ENCODE assay signal across 13 cellular contexts in the genomic region with DNA sequence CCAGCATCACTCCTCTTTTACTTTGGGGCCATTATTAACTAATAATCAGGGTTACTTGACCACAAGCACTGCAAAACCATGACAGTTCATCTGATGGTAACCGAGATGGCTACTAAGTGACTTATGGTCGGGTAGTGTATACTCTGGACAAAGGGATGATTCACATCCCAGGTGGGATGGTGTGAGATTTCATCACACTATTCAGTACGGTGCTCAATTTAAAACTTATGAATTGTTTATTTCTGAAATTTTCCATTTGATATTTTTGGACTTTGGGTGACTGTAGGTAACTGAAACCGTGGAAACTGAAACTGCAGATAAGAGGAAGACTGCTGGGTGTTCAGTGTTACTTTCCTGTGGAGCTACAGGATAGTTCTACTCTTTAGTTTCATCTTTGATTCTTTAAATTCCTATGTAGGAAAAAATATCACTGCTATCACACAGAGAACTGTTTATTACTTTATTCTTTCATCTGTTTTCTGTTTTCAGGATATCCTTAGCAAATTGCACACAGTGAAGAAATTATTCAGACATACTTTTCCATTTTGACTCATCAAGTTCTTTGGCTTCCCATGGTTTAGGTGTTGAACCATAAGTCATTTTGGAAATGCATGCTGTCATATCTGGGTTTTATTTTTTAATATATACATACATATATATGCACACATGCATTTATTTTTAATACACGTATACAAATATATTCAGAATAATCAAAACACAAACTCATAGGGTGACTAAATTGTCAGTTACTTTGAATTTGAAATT. TPM values are rescaled to one million over a fixed set of nuclear protein-coding genes. Genes with fewer than 3 reads are reported as not detected.
DNase-seq lines count a peak whose midpoint lies in the region; ATAC-seq, FAIRE-seq and TF ChIP-seq lines count a peak whose summit lies in the region.
"Had no signal": no experiment of that assay in that cellular context is flagged by ENCODE, and none has a peak within 500 bp of the region (broad histone marks: within the 10 kb centered on the region; RNA-seq: fewer than 3 reads in every experiment).

No MANE protein-coding gene starts in this region.

- H3K9ac ChIP-seq in BLaER1 treated with 17β-estradiol and CSF1 and Interleukin-3, amounts not matched to agents 10 nM and 100 nM: no peak overlapping the region

- H3K9me3 ChIP-seq in BLaER1 treated with 17β-estradiol and CSF1 and Interleukin-3, amounts not matched to agents 10 nM and 100 nM (replicated peaks in 1 of 11): no peaks in the 10 kb centered on the region; a peak in 1 of 22 replicates
- no peaks in the 10 kb centered on the region for H3K9me3 ChIP-seq in CD8-positive, alpha-beta T cell (ENCODE audit: low read length)
- H3K9me3 ChIP-seq in stomach: no peaks in the 10 kb centered on the region
- H3K9me3 ChIP-seq: vagina had no signal

- no peaks in the 10 kb centered on the region for H3K27me3 Mint-ChIP-seq in CD8-positive, alpha-beta T cell (ENCODE audit: low read depth)

- peaks cover 0 to 4% (median 0%) of the 10 kb centered on the region in 11 experiments; a peak in 2 of 22 replicates for H4K20me1 ChIP-seq in BLaER1 treated with 17β-estradiol and CSF1 and Interleukin-3, amounts not matched to agents 10 nM and 100 nM

- DNase-seq in GM19239 (ENCODE audit: insufficient read length, low spot score) (no peak), NAMALWA (ENCODE audit: low spot score) (peak; percentile 43), choroid plexus epithelial cell (ENCODE audit: low read depth) (peak; percentile 36), RKO (ENCODE audit: low spot score) (no peak), HK-2 (ENCODE audit: unreplicated experiment) (no peak), stomach (no peak)
- no peak for DNase-seq in CD8-positive, alpha-beta T cell
- DNase-seq: central memory CD4-positive, alpha-beta T cell; T1000 had no signal

- FAIRE-seq in GM19239 (lab: Jason Lieb, UNC): peak; percentile 84

- peaks cover 7 to 65% (median 26%) of the 10 kb centered on the region in 11 experiments for H3K36me3 ChIP-seq in BLaER1 treated with 17β-estradiol and CSF1 and Interleukin-3, amounts not matched to agents 10 nM and 100 nM
- peaks cover 7% of the 10 kb centered on the region for H3K36me3 ChIP-seq in CD8-positive, alpha-beta T cell (ENCODE audit: insufficient read depth, low read length)
- H3K36me3 ChIP-seq in stomach: peaks cover 0 to 17% (median 10%) of the 10 kb centered on the region in 4 donors

- H3K4me2 ChIP-seq in BLaER1 treated with 17β-estradiol and CSF1 and Interleukin-3, amounts not matched to agents 10 nM and 100 nM: peak overlapping the region in 6 of 11 experiments; percentile 1 to 27 (median 20); a peak in 5 of 22 replicates

- H3K36me3 Mint-ChIP-seq in CD8-positive, alpha-beta T cell: peaks cover 44% of the 10 kb centered on the region

- intact Hi-C loops in CD8-positive, alpha-beta T cell (cut with DNase I, micrococcal nuclease): no loop called here
- intact Hi-C loops in stomach (cut with DNase I; ENCODE audit: low total_unique reads): no loop called here

- H3K4me1 Mint-ChIP-seq in CD8-positive, alpha-beta T cell (ENCODE audit: low read depth): peaks cover 13% of the 10 kb centered on the region

- H3K27me3 ChIP-seq in BLaER1 treated with 17β-estradiol and CSF1 and Interleukin-3, amounts not matched to agents 10 nM and 100 nM: no peaks in the 10 kb centered on the region
- no peaks in the 10 kb centered on the region for H3K27me3 ChIP-seq in CD8-positive, alpha-beta T cell (ENCODE audit: insufficient read depth, low read length)
- H3K27me3 ChIP-seq in stomach: no peaks in the 10 kb centered on the region
- H3K27me3 ChIP-seq: vagina had no signal

- TF ChIP-seq EP300 in stomach (IDR thresholded peaks at IDR 0.05): no peak

- no peak overlapping the region for H3K4me3 ChIP-seq in BLaER1 treated with 17β-estradiol and CSF1 and Interleukin-3, amounts not matched to agents 10 nM and 100 nM
- H3K4me3 ChIP-seq in choroid plexus epithelial cell (ENCODE audit: low read depth, low read length): peak overlapping the region; percentile 8
- H3K4me3 ChIP-seq in CD8-positive, alpha-beta T cell (ENCODE audit: low read depth, low read length): no peak overlapping the region
- H3K4me3 ChIP-seq in stomach: no peak overlapping the region
- H3K4me3 ChIP-seq: vagina had no signal

- ATAC-seq in CD8-positive, alpha-beta T cell: no peak

- CTCF ChIA-PET in CD8-positive, alpha-beta T cell (lab: Charles Lee): no interaction called here

- no peak overlapping the region for H3K27ac Mint-ChIP-seq in CD8-positive, alpha-beta T cell

- H3K27ac ChIP-seq in BLaER1 treated with 17β-estradiol and CSF1 and Interleukin-3, amounts not matched to agents 10 nM and 100 nM: no peak overlapping the region
- H3K27ac ChIP-seq in CD8-positive, alpha-beta T cell (ENCODE audit: low read depth, low read length): no peak overlapping the region
- H3K27ac ChIP-seq in stomach: no peak overlapping the region
- H3K27ac ChIP-seq: C4-2B, HL-60, vagina had no signal

- H3K4me1 ChIP-seq in BLaER1 treated with 17β-estradiol and CSF1 and Interleukin-3, amounts not matched to agents 10 nM and 100 nM: peaks cover 6 to 11% (median 9%) of the 10 kb centered on the region in 10 experiments; a peak in 14 of 20 replicates
- H3K4me1 ChIP-seq in CD8-positive, alpha-beta T cell (ENCODE audit: insufficient read depth, low read length): no peaks in the 10 kb centered on the region
- peaks cover 0 to 27% (median 16%) of the 10 kb centered on the region in 4 donors for H3K4me1 ChIP-seq in stomach
- H3K4me1 ChIP-seq: vagina had no signal

- no peak for TF ChIP-seq POLR2A in stomach (IDR thresholded peaks at IDR 0.05)

- WGBS in stomach, 5 donors: 59 to 74% (median 66%) methylated on average over 5 of the region's 5 CpGs

- TF ChIP-seq CTCF in choroid plexus epithelial cell (conservative IDR thresholded peaks at IDR 0.05; ENCODE audit: low read depth, low read length) (no peak), stomach (IDR thresholded peaks at IDR 0.05) (no peak)
- TF ChIP-seq CTCF in CD8-positive, alpha-beta T cell (IDR thresholded peaks at IDR 0.05): no peak

- POLR2A ChIA-PET in CD8-positive, alpha-beta T cell (lab: Charles Lee): no interaction called here

- no peaks in the 10 kb centered on the region for H3K9me3 Mint-ChIP-seq in CD8-positive, alpha-beta T cell

- H3K4me3 Mint-ChIP-seq in CD8-positive, alpha-beta T cell: no peak overlapping the region

RNA-seq across cellular contexts. Expression of a gene that starts 59.1 kb away (rescaled TPM):
- under 1 TPM; 0.25 to 0.27 TPM for total RNA-seq in CD8-positive, alpha-beta T cell
- total RNA-seq in stomach: not detected
- polyA plus RNA-seq in stomach: under 1 TPM in 2 of 3 donors, not detected in 1; 0.19 to 0.31 TPM
- total RNA-seq: vagina had no signal

Comparison
In these comparisons a context has a peak if more than half of its experiments do, and no peak if none do; other contexts are left out.
1. DNase-seq: peak in NAMALWA (single experiment) and choroid plexus epithelial cell (single experiment); none in GM19239 (single experiment), CD8-positive, alpha-beta T cell (0 of 7), RKO (single experiment), HK-2 (single experiment) and stomach (single experiment).